ENCODE assay signal across 15 cellular contexts in the genomic region with DNA sequence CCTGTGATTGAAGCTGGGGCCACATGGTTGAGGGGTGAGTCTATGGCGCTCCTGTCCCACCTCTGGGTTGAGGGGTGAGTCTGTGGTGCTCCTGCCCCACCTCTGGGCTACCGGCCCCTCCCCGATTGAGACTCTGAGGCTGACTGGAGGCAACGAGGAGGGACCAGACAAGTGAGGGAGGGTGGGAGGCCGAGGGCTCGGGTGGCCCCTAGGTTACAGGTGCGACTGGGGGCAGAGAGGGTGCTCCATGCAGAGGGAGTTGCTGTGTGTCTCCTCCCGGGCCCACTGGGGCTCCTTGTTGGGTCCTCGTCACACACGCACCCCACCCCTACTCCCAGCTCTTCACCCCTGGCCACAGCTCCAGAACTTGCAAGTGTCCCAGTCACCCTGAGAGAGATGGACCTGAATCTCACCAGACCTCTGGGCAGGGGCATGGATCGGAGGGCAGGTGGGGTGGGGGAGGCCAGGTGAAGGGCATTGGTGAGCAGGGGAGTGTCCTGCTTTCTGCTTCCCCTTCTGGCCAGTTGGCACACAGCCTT. TPM values are rescaled to one million over a fixed set of nuclear protein-coding genes. Genes with fewer than 3 reads are reported as not detected.
DNase-seq lines count a peak whose midpoint lies in the region; ATAC-seq, FAIRE-seq and TF ChIP-seq lines count a peak whose summit lies in the region.
"Had no signal": no experiment of that assay in that cellular context is flagged by ENCODE, and none has a peak within 500 bp of the region (broad histone marks: within the 10 kb centered on the region; RNA-seq: fewer than 3 reads in every experiment).

No MANE protein-coding gene starts in this region.

- WGBS in neuronal stem cell (ENCODE audit: extremely low coverage in 2 of 2, insufficient read length in 2 of 2, insufficient replicate concordance in 1 of 2), 2 donors: no CpG with 5 or more reads among the region's 11 CpGs

- FAIRE-seq in urothelium cell line (lab: Jason Lieb, UNC): no peak

- peaks cover 17% of the 10 kb centered on the region for H3K4me1 ChIP-seq in PC-9 (replicated peaks; ENCODE audit: insufficient read depth)
- peaks cover 5 to 9% of the 10 kb centered on the region in 2 donors for H3K4me1 ChIP-seq in neuronal stem cell (ENCODE audit: control insufficient read depth in 2 of 2, insufficient read depth in 1 of 2, low read depth in 1 of 2, low read length in 2 of 2)
- peaks cover 9% of the 10 kb centered on the region for H3K4me1 ChIP-seq in Karpas-422 (ENCODE audit: low read length)

- H3K36me3 ChIP-seq in PC-9 (ENCODE audit: low read depth) (no peaks in the 10 kb centered on the region), neuronal stem cell (replicated peaks in 1 of 2; ENCODE audit: control insufficient read depth in 2 of 2, insufficient read depth in 2 of 2, low read length in 2 of 2) (no peaks in the 10 kb centered on the region), Karpas-422 (ENCODE audit: insufficient read depth, low read length) (no peaks in the 10 kb centered on the region)
- H3K36me3 ChIP-seq: SJCRH30 had no signal

- H3K4me2 ChIP-seq in PC-9 (peak overlapping the region; percentile 50; the same call in 1 of the 2 replicates), neuronal stem cell (ENCODE audit: insufficient read depth, low read length, poor library complexity, severe bottlenecking) (no peak overlapping the region), Karpas-422 (ENCODE audit: low read depth, low read length, poor library complexity, severe bottlenecking) (no peak overlapping the region)

- CTCF ChIA-PET in CD4-positive, alpha-beta T cell (lab: Charles Lee): interaction anchor here (0.7 kb wide), 1 partner anchor 10 kb away, joined by 3 read pairs; no protein-coding TSS in a partner anchor
- CTCF ChIA-PET in PC-9 (lab: Charles Lee): no interaction called here

- H3K18ac ChIP-seq in neuronal stem cell (ENCODE audit: low read length): peak overlapping the region; percentile 56

- no TSS peak for BruUV-seq in PC-9 (replicated peaks; lab: Mats Ljungman, UMichigan)

- H4K91ac ChIP-seq in neuronal stem cell (ENCODE audit: low read depth, low read length, poor library complexity): no peak overlapping the region

- H3K4me1 Mint-ChIP-seq in CD4-positive, alpha-beta T cell (ENCODE audit: low read depth): peaks cover 100% of the 10 kb centered on the region
- H3K4me1 Mint-ChIP-seq in effector memory CD8-positive, alpha-beta T cell (ENCODE audit: low read depth in 2 of 2): peaks cover 63 to 75% of the 10 kb centered on the region in 2 donors

- no peaks in the 10 kb centered on the region for H3K9me3 ChIP-seq in CD4-positive, alpha-beta T cell (ENCODE audit: control insufficient read depth, low read length)
- H3K9me3 ChIP-seq in PC-9 (ENCODE audit: insufficient read depth, low read depth) (no peaks in the 10 kb centered on the region), neuronal stem cell (replicated peaks in 1 of 2; ENCODE audit: control insufficient read depth in 2 of 2, insufficient read depth in 1 of 2, low read depth in 1 of 2, low read length in 2 of 2) (no peaks in the 10 kb centered on the region), Karpas-422 (ENCODE audit: low read length) (no peaks in the 10 kb centered on the region)
- H3K9me3 ChIP-seq: SJCRH30, tibial nerve had no signal

- H3K9ac ChIP-seq in neuronal stem cell (ENCODE audit: low read depth, low read length, poor library complexity) (no peak overlapping the region), Karpas-422 (ENCODE audit: low read length) (no peak overlapping the region)

- 0 out of 2 replicates have a peak, but pooled peaks cover 8% of the 10 kb centered on the region for H3F3A ChIP-seq in PC-9 (ENCODE audit: insufficient read depth, low read depth)

- H3K36me3 Mint-ChIP-seq in CD4-positive, alpha-beta T cell (ENCODE audit: low read depth): peaks cover 71% of the 10 kb centered on the region
- H3K36me3 Mint-ChIP-seq in effector memory CD8-positive, alpha-beta T cell (ENCODE audit: insufficient read depth): peaks cover 12% of the 10 kb centered on the region
- H3K36me3 Mint-ChIP-seq: IgD-negative memory B cell had no signal

- peak overlapping the region; percentile 59 for H3K27ac ChIP-seq in CD4-positive, alpha-beta T cell (ENCODE audit: low read depth, low read length)
- H3K27ac ChIP-seq in PC-9 (peak overlapping the region; percentile 50), neuronal stem cell (replicated peaks; ENCODE audit: low read length) (no peak overlapping the region), Karpas-422 (ENCODE audit: low read length) (no peak overlapping the region)
- H3K27ac ChIP-seq: SJCRH30 had no signal

- H4K8ac ChIP-seq in neuronal stem cell (ENCODE audit: low read depth, low read length): no peak overlapping the region

- H2BK15ac ChIP-seq in neuronal stem cell (ENCODE audit: low read length): no peak overlapping the region

- intact Hi-C loops in CD4-positive, alpha-beta T cell (cut with DNase I, micrococcal nuclease): no loop called here
- intact Hi-C loops in PC-9 (cut with micrococcal nuclease; ENCODE audit: unreplicated experiment): no loop called here

- no peak for DNase-seq in CD4-positive, alpha-beta T cell
- DNase-seq in PC-9: no peak
- DNase-seq in effector memory CD8-positive, alpha-beta T cell: no peak
- DNase-seq in neuronal stem cell (ENCODE audit: low spot score): no peak
- DNase-seq in Karpas-422: no peak
- DNase-seq in DMS153 treated with DMSO at 0.1 percent for 48 hours (lab: John Stamatoyannopoulos, UW; ENCODE audit: unreplicated experiment): no peak
- no peak for DNase-seq in urothelium cell line (ENCODE audit: low spot score)
- DNase-seq: activated T-cell treated with anti-CD3 and anti-CD28 coated beads, Interleukin-2, amount 50 U/mL, for 48 hours; amygdala; NCI-H524; T-helper 9 cell had no signal

- POLR2A ChIA-PET in CD4-positive, alpha-beta T cell (lab: Charles Lee): interaction anchor here (0.7 to 5.0 kb wide), 8 partner anchors 9 to 309 kb away, joined by 3 to 46 read pairs (median 7); a partner anchor contains a TSS
- POLR2A ChIA-PET in PC-9 (lab: Charles Lee; ENCODE audit: unreplicated experiment): no interaction called here

- no peak overlapping the region for H2BK120ac ChIP-seq in neuronal stem cell (ENCODE audit: low read depth, low read length)

- H3K79me1 ChIP-seq in neuronal stem cell (ENCODE audit: low read depth, low read length): no peaks in the 10 kb centered on the region

- H3K79me2 ChIP-seq in PC-9 (ENCODE audit: low read depth) (0 out of 2 replicates have a peak, but pooled peaks cover 4% of the 10 kb centered on the region), Karpas-422 (ENCODE audit: low read length) (no peaks in the 10 kb centered on the region)

- no peak overlapping the region for H3K14ac ChIP-seq in neuronal stem cell (ENCODE audit: low read length)

- no peak overlapping the region for H2AK5ac ChIP-seq in neuronal stem cell (ENCODE audit: low read depth, low read length)

- H3K9me2 ChIP-seq in PC-9 (ENCODE audit: insufficient read depth) (no peaks in the 10 kb centered on the region), Karpas-422 (replicated peaks; ENCODE audit: insufficient read depth, low read length) (no peaks in the 10 kb centered on the region)

- H2AFZ ChIP-seq in PC-9: no peak overlapping the region
- no peak overlapping the region for H2AFZ ChIP-seq in neuronal stem cell (ENCODE audit: low read length)
- H2AFZ ChIP-seq in Karpas-422 (ENCODE audit: low read length): no peak overlapping the region

- H4K20me1 ChIP-seq in PC-9 (ENCODE audit: insufficient read depth) (no peaks in the 10 kb centered on the region), Karpas-422 (ENCODE audit: insufficient read depth, low read depth, low read length) (no peaks in the 10 kb centered on the region)

- no peaks in the 10 kb centered on the region for H3K27me3 Mint-ChIP-seq in CD4-positive, alpha-beta T cell
- no peaks in the 10 kb centered on the region for H3K27me3 Mint-ChIP-seq in effector memory CD8-positive, alpha-beta T cell
- H3K27me3 Mint-ChIP-seq: IgD-negative memory B cell had no signal

- no peak for TF ChIP-seq CTCF in CD4-positive, alpha-beta T cell (IDR thresholded peaks at IDR 0.05)
- no peak for TF ChIP-seq CTCF in PC-9 (conservative IDR thresholded peaks at IDR 0.05)

- no peaks in the 10 kb centered on the region for H3K27me3 ChIP-seq in CD4-positive, alpha-beta T cell (ENCODE audit: control insufficient read depth, insufficient read depth, low read length)
- H3K27me3 ChIP-seq in PC-9 (ENCODE audit: insufficient read depth, low read depth): no peaks in the 10 kb centered on the region
- H3K27me3 ChIP-seq in neuronal stem cell (ENCODE audit: control insufficient read depth in 3 of 3, insufficient read depth in 3 of 3, low read depth in 1 of 3, low read length in 3 of 3): no peaks in the 10 kb centered on the region
- H3K27me3 ChIP-seq in Karpas-422 (ENCODE audit: low read length): no peaks in the 10 kb centered on the region
- H3K27me3 ChIP-seq: SJCRH30, tibial nerve had no signal

- H2BK5ac ChIP-seq in neuronal stem cell (ENCODE audit: low read length): no peak overlapping the region

- H3K27ac Mint-ChIP-seq in CD4-positive, alpha-beta T cell: peak overlapping the region; percentile 87
- peak overlapping the region; percentile 92 to 94 for H3K27ac Mint-ChIP-seq in effector memory CD8-positive, alpha-beta T cell

- no peak overlapping the region for H3K23ac ChIP-seq in neuronal stem cell (ENCODE audit: low read depth, low read length, poor library complexity)

- no peak overlapping the region for H3K4ac ChIP-seq in neuronal stem cell (ENCODE audit: low read length)

- no peak overlapping the region for H2BK12ac ChIP-seq in neuronal stem cell (ENCODE audit: low read length)

- peak overlapping the region; percentile 64 for H3K4me3 Mint-ChIP-seq in CD4-positive, alpha-beta T cell
- peak overlapping the region; percentile 61 to 73 for H3K4me3 Mint-ChIP-seq in effector memory CD8-positive, alpha-beta T cell

- ATAC-seq in CD4-positive, alpha-beta T cell (ENCODE audit: poor library complexity): no peak
- peak; percentile 53 for ATAC-seq in effector memory CD8-positive, alpha-beta T cell (replicated peaks)
- no peak for ATAC-seq in HG03460 (IDR thresholded peaks at IDR 0.05; ENCODE audit: unreplicated experiment)

- H3K4me3 ChIP-seq in PC-9: no peak overlapping the region
- H3K4me3 ChIP-seq in neuronal stem cell (ENCODE audit: low read length in 2 of 2): no peak overlapping the region
- H3K4me3 ChIP-seq in Karpas-422 (ENCODE audit: low read length): no peak overlapping the region
- H3K4me3 ChIP-seq: SJCRH30, tibial nerve had no signal

- no peaks in the 10 kb centered on the region for H3K9me3 Mint-ChIP-seq in CD4-positive, alpha-beta T cell
- H3K9me3 Mint-ChIP-seq in effector memory CD8-positive, alpha-beta T cell: no peaks in the 10 kb centered on the region
- H3K9me3 Mint-ChIP-seq: IgD-negative memory B cell had no signal

RNA-seq across cellular contexts. Expression of a gene that starts 12.8 kb away (rescaled TPM):
- 10 to 100 TPM; 70.5 to 73.5 TPM for total RNA-seq in CD4-positive, alpha-beta T cell
- 24.7 and 29.2 TPM in 2 replicates for total RNA-seq in PC-9 (2021)
- 5.0 TPM for polyA plus RNA-seq in neuronal stem cell (2013, experiment 1 of 2)
- 5.4 TPM for polyA plus RNA-seq in neuronal stem cell (2013, experiment 2 of 2)
- total RNA-seq in Karpas-422 (2014; rRNA removed; shearing (Covaris generic); ENCODE audit: low replicate concordance): not detected in 2 replicates

Comparison
In these comparisons a context has a peak if more than half of its experiments do, and no peak if none do; other contexts are left out.
1. H3K27ac ChIP-seq: peak in CD4-positive, alpha-beta T cell (single experiment) and PC-9 (single experiment); none in neuronal stem cell (single experiment) and Karpas-422 (single experiment).
2. RNA of a gene that starts 12.8 kb away (total RNA-seq): 70.5 to 73.5 TPM in CD4-positive, alpha-beta T cell and 24.7 to 29.2 TPM in PC-9; not detected in Karpas-422; every median in the first group is over 10 times any median in the second.